Comparison of ENCODE assay signal across 8 cellular contexts in the genomic region with DNA sequence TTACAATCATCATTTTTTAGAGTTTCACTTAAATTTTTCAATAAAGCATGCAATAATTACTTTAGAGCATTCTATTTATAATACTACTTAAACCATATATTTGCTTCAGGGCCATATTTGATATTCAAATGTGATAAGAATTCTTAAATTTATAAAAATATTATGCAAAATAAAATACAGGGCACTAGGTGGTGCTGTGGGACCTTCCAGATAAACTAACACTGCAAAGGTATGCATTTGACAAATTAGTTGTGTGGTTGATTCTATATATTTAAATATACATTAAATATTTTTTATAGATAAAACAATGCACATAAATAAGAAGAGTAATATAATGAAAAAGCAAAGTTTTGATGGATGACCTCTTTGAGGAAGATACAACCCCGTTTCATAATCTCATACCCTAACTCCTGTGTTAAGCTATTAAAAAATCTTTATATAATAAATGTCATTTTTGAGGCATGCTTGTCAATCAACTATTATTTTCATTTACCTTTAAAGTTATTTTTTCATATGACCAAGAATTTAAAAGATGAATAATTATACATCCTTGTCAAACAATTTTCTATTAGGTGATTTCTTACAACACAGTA.
DNase-seq lines count a peak whose midpoint lies in the region; TF ChIP-seq lines count a peak whose summit lies in the region.

No MANE protein-coding gene starts in this region.

- intact Hi-C loops in vagina (cut with DNase I) = loop anchor here (10.0 kb wide), 1 partner anchor 762 kb away; no protein-coding TSS in a partner anchor

- TF ChIP-seq CTCF in MM.1S (IDR thresholded peaks at IDR 0.05; ENCODE audit: low read length) = peak; percentile 33
- TF ChIP-seq CTCF in kidney epithelial cell (IDR thresholded peaks at IDR 0.05; ENCODE audit: insufficient read depth, low read length, poor library complexity, severe bottlenecking) = peak; percentile 65
- TF ChIP-seq CTCF in vagina (IDR thresholded peaks at IDR 0.05) = peak in 2 of 3 experiments; percentile 6 to 44

- DNase-seq in activated T-cell treated with anti-CD3 and anti-CD28 coated beads for 4 hours = peak; percentile 2
- no peak for DNase-seq in activated T-cell treated with anti-CD3 and anti-CD28 coated beads, Interleukin-2, amount 50 U/mL, for 24 hours
- DNase-seq in MM.1S = peak; percentile 57
- peak; percentile 50 for DNase-seq in amniotic epithelial cell (ENCODE audit: low read depth)
- DNase-seq in kidney epithelial cell (ENCODE audit: low read depth) = no peak
- DNase-seq in vagina (ENCODE audit: extremely low spot score in 2 of 2) = no peak
- DNase-seq in HPDE6-E6E7 (ENCODE audit: extremely low spot score) = no peak
- no peak for DNase-seq in 8988T

- H3K9me3 Mint-ChIP-seq in activated T-cell treated with anti-CD3 and anti-CD28 coated beads, Interleukin-2, amount 50 U/mL, for 24 hours = no peaks in the 10 kb centered on the region

- H3K9me2 ChIP-seq in MM.1S (replicated peaks; ENCODE audit: insufficient read depth, low read length) = no peaks in the 10 kb centered on the region

- H3K27ac ChIP-seq in MM.1S (ENCODE audit: low read length) (no peak overlapping the region), vagina (no peak overlapping the region)

- H3K27me3 ChIP-seq in MM.1S (replicated peaks; ENCODE audit: insufficient read depth, low read length) (no peaks in the 10 kb centered on the region), kidney epithelial cell (ENCODE audit: control insufficient read depth, insufficient read depth, low read length) (no peaks in the 10 kb centered on the region), vagina (no peaks in the 10 kb centered on the region)

- H3F3A ChIP-seq in MM.1S (ENCODE audit: insufficient read depth, low read length) = no peaks in the 10 kb centered on the region

- H3K9me3 ChIP-seq in MM.1S (replicated peaks; ENCODE audit: insufficient read depth, low read length) (no peaks in the 10 kb centered on the region), vagina (no peaks in the 10 kb centered on the region)

- H3K4me1 ChIP-seq in MM.1S (ENCODE audit: low read length) (peaks cover 31% of the 10 kb centered on the region), vagina (no peaks in the 10 kb centered on the region)

- H3K27ac Mint-ChIP-seq in activated T-cell treated with anti-CD3 and anti-CD28 coated beads, Interleukin-2, amount 50 U/mL, for 24 hours = no peak overlapping the region

- H3K4me3 Mint-ChIP-seq in activated T-cell treated with anti-CD3 and anti-CD28 coated beads, Interleukin-2, amount 50 U/mL, for 24 hours = no peak overlapping the region

- no peaks in the 10 kb centered on the region for H3K36me3 ChIP-seq in MM.1S (replicated peaks; ENCODE audit: insufficient read depth, low read length)
- H3K36me3 ChIP-seq in kidney epithelial cell (ENCODE audit: control insufficient read depth, insufficient read depth, low read length) = no peaks in the 10 kb centered on the region
- H3K36me3 ChIP-seq in vagina = no peaks in the 10 kb centered on the region

- H3K36me3 Mint-ChIP-seq in activated T-cell treated with anti-CD3 and anti-CD28 coated beads, Interleukin-2, amount 50 U/mL, for 24 hours (ENCODE audit: low read depth) = no peaks in the 10 kb centered on the region

- no peak overlapping the region for H3K4me2 ChIP-seq in MM.1S (ENCODE audit: low read depth, low read length)

- H4K20me1 ChIP-seq in MM.1S (ENCODE audit: insufficient read depth, low read length) = no peaks in the 10 kb centered on the region

- H3K79me2 ChIP-seq in MM.1S (ENCODE audit: low read length) = no peaks in the 10 kb centered on the region

- no peak overlapping the region for H2AFZ ChIP-seq in MM.1S (ENCODE audit: low read length)

- no peaks in the 10 kb centered on the region for H3K27me3 Mint-ChIP-seq in activated T-cell treated with anti-CD3 and anti-CD28 coated beads, Interleukin-2, amount 50 U/mL, for 24 hours

- H3K4me3 ChIP-seq in MM.1S (ENCODE audit: low read length) = no peak overlapping the region
- H3K4me3 ChIP-seq in kidney epithelial cell (ENCODE audit: low read depth, low read length) = no peak overlapping the region
- no peak overlapping the region for H3K4me3 ChIP-seq in vagina

- peaks cover 14% of the 10 kb centered on the region for H3K4me1 Mint-ChIP-seq in activated T-cell treated with anti-CD3 and anti-CD28 coated beads, Interleukin-2, amount 50 U/mL, for 24 hours (ENCODE audit: low read depth)

- no peak overlapping the region for H3K9ac ChIP-seq in MM.1S (ENCODE audit: low read length)

- no peak for TF ChIP-seq POLR2A in vagina (IDR thresholded peaks at IDR 0.05)

Comparison
In these comparisons a context has a peak if more than half of its experiments do, and no peak if none do; other contexts are left out.
1. DNase-seq: peak in activated T-cell treated with anti-CD3 and anti-CD28 coated beads for 4 hours (single experiment), MM.1S (single experiment) and amniotic epithelial cell (single experiment); none in activated T-cell treated with anti-CD3 and anti-CD28 coated beads, Interleukin-2, amount 50 U/mL, for 24 hours (single experiment), kidney epithelial cell (single experiment), vagina (0 of 2), HPDE6-E6E7 (single experiment) and 8988T (single experiment).
2. Peak in every context shown above with its lines, with median percentiles within 50 percentile points of each other: CTCF ChIP-seq.